10 cellular contexts compared by ENCODE assay signal in the genomic region with DNA sequence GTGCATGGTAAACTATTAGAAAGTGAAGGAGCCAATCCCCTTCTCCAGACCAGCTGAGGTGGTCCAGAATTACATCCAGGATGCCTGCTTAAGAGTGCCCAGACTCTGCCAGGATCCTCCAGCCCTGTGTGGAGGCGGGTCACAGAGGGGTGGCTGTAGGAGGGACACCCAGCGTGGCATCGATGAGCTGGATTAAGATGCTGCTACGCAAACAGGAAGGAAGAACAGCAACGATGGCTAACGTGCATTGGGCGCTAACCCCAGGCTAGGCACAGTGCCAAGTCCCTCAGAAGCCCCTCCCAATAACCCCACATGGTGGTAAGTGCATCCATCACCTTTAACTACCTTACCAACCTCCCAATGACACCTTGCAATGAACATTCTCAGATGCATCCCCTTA.
DNase-seq lines count a peak whose midpoint lies in the region; ATAC-seq and TF ChIP-seq lines count a peak whose summit lies in the region.
"Had no signal": no experiment of that assay in that cellular context is flagged by ENCODE, and none has a peak within 500 bp of the region (broad histone marks: within the 10 kb centered on the region; RNA-seq: fewer than 3 reads in every experiment).

No MANE protein-coding gene starts in this region.

- TF ChIP-seq CTCF in CD8-positive, alpha-beta T cell (IDR thresholded peaks at IDR 0.05), result no peak
- TF ChIP-seq CTCF in RWPE2 (IDR thresholded peaks at IDR 0.05; ENCODE audit: poor library complexity, severe bottlenecking), result no peak

- CTCF ChIA-PET in CD8-positive, alpha-beta T cell (lab: Charles Lee), result interaction anchor here (0.6 to 1.5 kb wide), 2 partner anchors 227 to 266 kb away, joined by 3 to 10 read pairs; no protein-coding TSS in a partner anchor

- H3K4me3 ChIP-seq in CD8-positive, alpha-beta T cell (ENCODE audit: low read depth, low read length), result no peak overlapping the region
- no peak overlapping the region for H3K4me3 ChIP-seq in RWPE2 (ENCODE audit: severe bottlenecking)
- H3K4me3 ChIP-seq: left ventricle myocardium inferior had no signal

- peak overlapping the region; percentile 83 for H3K27ac Mint-ChIP-seq in CD8-positive, alpha-beta T cell
- H3K27ac Mint-ChIP-seq in activated T-helper 17 cell treated with anti-CD3 and anti-CD28 coated beads, Interleukin-2, amount 50 U/mL, for 72 hours, result peak overlapping the region; percentile 87
- H3K27ac Mint-ChIP-seq in memory B cell, result peak overlapping the region; percentile 66

- H3K9me3 ChIP-seq in CD8-positive, alpha-beta T cell (ENCODE audit: low read length), result no peaks in the 10 kb centered on the region
- no peaks in the 10 kb centered on the region for H3K9me3 ChIP-seq in RWPE2 (ENCODE audit: severe bottlenecking)

- H3K36me3 ChIP-seq in CD8-positive, alpha-beta T cell (ENCODE audit: insufficient read depth, low read length), result no peaks in the 10 kb centered on the region
- H3K36me3 ChIP-seq in RWPE2 (ENCODE audit: low read depth), result no peaks in the 10 kb centered on the region
- H3K36me3 ChIP-seq: left ventricle myocardium inferior had no signal

- H3K4me1 ChIP-seq in CD8-positive, alpha-beta T cell (ENCODE audit: insufficient read depth, low read length), result peaks cover 54% of the 10 kb centered on the region
- H3K4me1 ChIP-seq in RWPE2 (ENCODE audit: insufficient read depth, poor library complexity, severe bottlenecking), result peaks cover 39% of the 10 kb centered on the region

- H3K36me3 Mint-ChIP-seq in CD8-positive, alpha-beta T cell, result peaks cover 10% of the 10 kb centered on the region
- no peaks in the 10 kb centered on the region for H3K36me3 Mint-ChIP-seq in activated T-helper 17 cell treated with anti-CD3 and anti-CD28 coated beads, Interleukin-2, amount 50 U/mL, for 72 hours (ENCODE audit: low read depth)
- peaks cover 4% of the 10 kb centered on the region for H3K36me3 Mint-ChIP-seq in memory B cell

- peak; percentile 66 for ATAC-seq in CD8-positive, alpha-beta T cell
- ATAC-seq in RWPE2 (ENCODE audit: low read depth) (0 out of 3 replicates have a peak, but pooled peaks have one; percentile 2), memory B cell (ENCODE audit: low read depth) (no peak), HG03521 (IDR thresholded peaks at IDR 0.05; ENCODE audit: unreplicated experiment) (no peak)
- ATAC-seq in activated T-helper 17 cell treated with anti-CD3 and anti-CD28 coated beads, Interleukin-2, amount 50 U/mL, for 72 hours (replicated peaks), result peak; percentile 48

- no peaks in the 10 kb centered on the region for H3K27me3 Mint-ChIP-seq in CD8-positive, alpha-beta T cell (ENCODE audit: low read depth)
- no peaks in the 10 kb centered on the region for H3K27me3 Mint-ChIP-seq in activated T-helper 17 cell treated with anti-CD3 and anti-CD28 coated beads, Interleukin-2, amount 50 U/mL, for 72 hours
- H3K27me3 Mint-ChIP-seq in memory B cell, result no peaks in the 10 kb centered on the region

- peak overlapping the region; percentile 10 for H3K27ac ChIP-seq in CD8-positive, alpha-beta T cell (ENCODE audit: low read depth, low read length)
- H3K27ac ChIP-seq in RWPE2 (ENCODE audit: poor library complexity, severe bottlenecking), result peak overlapping the region; percentile 88

- intact Hi-C loops in CD8-positive, alpha-beta T cell (cut with DNase I, micrococcal nuclease), result no loop called here

- H3K9me3 Mint-ChIP-seq in CD8-positive, alpha-beta T cell, result no peaks in the 10 kb centered on the region
- no peaks in the 10 kb centered on the region for H3K9me3 Mint-ChIP-seq in activated T-helper 17 cell treated with anti-CD3 and anti-CD28 coated beads, Interleukin-2, amount 50 U/mL, for 72 hours
- H3K9me3 Mint-ChIP-seq in memory B cell, result peaks cover 1% of the 10 kb centered on the region

- POLR2A ChIA-PET in CD8-positive, alpha-beta T cell (lab: Charles Lee), result interaction anchor here (1.0 to 1.4 kb wide), 4 partner anchors 12 to 171 kb away, joined by 3 to 6 read pairs (median 4); a partner anchor contains a TSS

- DNase-seq in CD8-positive, alpha-beta T cell, result peak; percentile 52 to 87 (median 70)
- DNase-seq in RWPE2 (ENCODE audit: low spot score) (no peak), memory B cell (ENCODE audit: low spot score in 2 of 2) (no peak), NCI-H1105 (lab: John Stamatoyannopoulos, UW) (no peak), NCI-H1105 treated with DMSO at 0.1 percent for 48 hours (lab: John Stamatoyannopoulos, UW) (no peak), erythroblast (lab: John Stamatoyannopoulos, UW) (no peak)
- DNase-seq: left ventricle myocardium inferior, NCI-H146 had no signal

- no peak for TF ChIP-seq POLR2A in erythroblast (IDR thresholded peaks at IDR 0.05; ENCODE audit: low read length)

- peak overlapping the region; percentile 2 for H3K4me3 Mint-ChIP-seq in CD8-positive, alpha-beta T cell
- H3K4me3 Mint-ChIP-seq in activated T-helper 17 cell treated with anti-CD3 and anti-CD28 coated beads, Interleukin-2, amount 50 U/mL, for 72 hours, result peak overlapping the region; percentile 72
- no peak overlapping the region for H3K4me3 Mint-ChIP-seq in memory B cell

- peaks cover 56% of the 10 kb centered on the region for H3K4me1 Mint-ChIP-seq in CD8-positive, alpha-beta T cell (ENCODE audit: low read depth)
- H3K4me1 Mint-ChIP-seq in activated T-helper 17 cell treated with anti-CD3 and anti-CD28 coated beads, Interleukin-2, amount 50 U/mL, for 72 hours, result peaks cover 33% of the 10 kb centered on the region
- peaks cover 16% of the 10 kb centered on the region for H3K4me1 Mint-ChIP-seq in memory B cell

- no peaks in the 10 kb centered on the region for H3K27me3 ChIP-seq in CD8-positive, alpha-beta T cell (ENCODE audit: insufficient read depth, low read length)
- H3K27me3 ChIP-seq in RWPE2 (ENCODE audit: insufficient read depth, poor library complexity, severe bottlenecking), result no peaks in the 10 kb centered on the region

Comparison
In these comparisons a context has a peak if more than half of its experiments do, and no peak if none do; other contexts are left out.
1. ATAC-seq: peak in CD8-positive, alpha-beta T cell (single experiment), RWPE2 (single experiment) and activated T-helper 17 cell treated with anti-CD3 and anti-CD28 coated beads, Interleukin-2, amount 50 U/mL, for 72 hours (single experiment); none in memory B cell (single experiment) and HG03521 (single experiment).
2. DNase-seq: peak in CD8-positive, alpha-beta T cell (7 of 7); none in RWPE2 (single experiment), memory B cell (0 of 2), NCI-H1105 (single experiment), NCI-H1105 treated with DMSO at 0.1 percent for 48 hours (single experiment) and erythroblast (0 of 2).
3. Peak in every context shown above with its lines, with median percentiles within 50 percentile points of each other: H3K27ac Mint-ChIP-seq.